33 cellular contexts compared by ENCODE assay signal in the genomic region with DNA sequence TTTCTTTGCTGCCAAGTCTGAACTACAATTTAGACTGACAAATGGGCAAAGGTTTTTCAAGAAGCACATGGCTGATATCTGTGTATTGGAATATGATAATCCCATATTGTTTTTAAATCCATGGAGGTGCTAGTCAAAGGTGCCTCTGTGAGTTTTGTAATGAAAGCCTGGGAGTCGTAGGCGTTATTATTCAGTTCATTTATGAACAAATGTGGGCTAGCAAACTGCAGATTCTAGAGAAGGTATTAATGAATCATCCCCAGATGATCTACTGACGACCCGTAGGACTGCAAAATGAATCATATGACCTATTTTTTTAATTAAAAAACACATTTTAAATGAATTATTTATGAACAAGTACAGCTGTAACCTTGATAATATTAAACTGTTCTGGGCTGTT.
"Had no signal": no experiment of that assay in that cellular context is flagged by ENCODE, and none has a peak within 500 bp of the region (broad histone marks: within the 10 kb centered on the region; RNA-seq: fewer than 3 reads in every experiment).

No MANE protein-coding gene starts in this region.

- DNase-seq: Karpas-422, Kasumi-1, MG63, MM.1S, MV-4-11, NCI-H1048, NCI-H1092, NCI-H1092 treated with DMSO at 0.1 percent for 48 hours, NCI-H1105, NCI-H1105 treated with DMSO at 0.1 percent for 48 hours, NCI-H1417, NCI-H1417 treated with DMSO at 0.1 percent for 48 hours, NCI-H1436, NCI-H1436 treated with DMSO at 0.1 percent for 48 hours, NCI-H146, NCI-H1694, NCI-H1694 treated with DMSO at 0.1 percent for 48 hours, NCI-H187, NCI-H187 treated with DMSO at 0.1 percent for 48 hours, NCI-H1930, NCI-H2029, NCI-H2029 treated with DMSO at 0.1 percent for 48 hours, NCI-H2081, NCI-H2081 treated with DMSO at 0.1 percent for 48 hours, NCI-H2107, NCI-H2171, NCI-H2171 treated with DMSO at 0.1 percent for 48 hours, NCI-H2227 treated with DMSO at 0.1 percent for 48 hours, NCI-H226, NCI-H345, NCI-H446, NCI-H446 treated with DMSO at 0.1 percent for 48 hours, NCI-H510A had no signal
